Comparison of ENCODE assay signal across 1 cellular context in the genomic region with DNA sequence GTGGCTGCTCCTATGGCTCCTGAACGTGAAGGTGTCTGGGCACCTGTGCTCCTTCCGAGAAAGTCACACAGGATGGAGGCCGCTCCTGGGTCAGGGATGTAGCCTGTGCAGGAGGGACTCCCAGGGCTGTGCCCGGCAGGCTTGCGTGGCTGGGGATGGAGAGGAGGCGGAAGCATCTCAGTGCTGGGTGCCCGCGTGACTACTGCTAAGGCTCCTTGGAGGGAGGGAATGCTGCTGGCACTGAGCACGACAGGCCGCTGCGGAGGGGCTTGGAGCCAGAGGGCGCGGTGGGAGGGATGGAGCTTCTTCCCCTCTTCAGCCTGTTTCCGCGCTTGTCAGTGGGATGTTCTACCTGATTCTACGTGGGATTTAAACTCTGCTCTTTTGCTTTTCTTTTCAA.
TF ChIP-seq lines count a peak whose summit lies in the region.

No MANE protein-coding gene starts in this region.

TF ChIP-seq in GM23338, 12 proteins besides CTCF, POLR2A, EP300 and RAD21 (continued from another document):
- no peak for TF ChIP-seq ZNF462 (CRISPR knock-in tag; IDR thresholded peaks at IDR 0.05)
